Comparison of ENCODE assay signal across 10 cellular contexts in genomic region chr6:84728602-84729001, GRCh38. TPM values are rescaled to one million over a fixed set of nuclear protein-coding genes. Genes with fewer than 3 reads are reported as not detected.
A peak's percentile ranks its signal among the peaks of the same experiment; 100 is the strongest.
DNase-seq lines count a peak whose midpoint lies in the region; ATAC-seq, FAIRE-seq and TF ChIP-seq lines count a peak whose summit lies in the region.
"Had no signal": no experiment of that assay in that cellular context is flagged by ENCODE, and none has a peak within 500 bp of the region (broad histone marks: within the 10 kb centered on the region; RNA-seq: fewer than 3 reads in every experiment).

No MANE protein-coding gene starts in this region.

- no peaks in the 10 kb centered on the region for H3K4me1 ChIP-seq in HCT116 (ENCODE audit: control insufficient read depth in 1 of 2, insufficient read depth in 2 of 2, low read length in 2 of 2)
- H3K4me1 ChIP-seq: lower lobe of right lung had no signal

- CTCF ChIA-PET in BJ (lab: Yijun Ruan, JAX): interaction anchor here (0.6 to 1.8 kb wide), 3 partner anchors 17 to 131 kb away, joined by 3 to 5 read pairs (median 3); no protein-coding TSS in a partner anchor
- CTCF ChIA-PET in HCT116 (lab: Charles Lee): interaction anchor here (1.0 to 1.3 kb wide), 3 partner anchors 11 to 306 kb away, joined by 3 to 6 read pairs (median 3); no protein-coding TSS in a partner anchor

- peak; percentile 39 for TF ChIP-seq RAD21 in HCT116 (IDR thresholded peaks at IDR 0.05; ENCODE audit: low read depth)

- FAIRE-seq in RCC 7860 (lab: Jason Lieb, UNC): no peak

- no peak overlapping the region for H2AFZ ChIP-seq in HCT116 (ENCODE audit: low read depth, low read length, poor library complexity, severe bottlenecking)

- H3K27ac ChIP-seq in HCT116 (ENCODE audit: low read depth, low read length): no peak overlapping the region
- H3K27ac ChIP-seq: lower lobe of right lung had no signal

- no peaks in the 10 kb centered on the region for H4K20me1 ChIP-seq in HCT116 (ENCODE audit: insufficient read depth)

- H3K79me2 ChIP-seq in HCT116 (ENCODE audit: insufficient read depth, low read length): no peaks in the 10 kb centered on the region

- H3K4me3 ChIP-seq in BJ (ENCODE audit: low read depth, low read length): no peak overlapping the region
- no peak overlapping the region for H3K4me3 ChIP-seq in HCT116 (replicated peaks in 1 of 2; ENCODE audit: low read depth in 1 of 2, low read length in 2 of 2)
- H3K4me3 ChIP-seq: lower lobe of right lung had no signal

- H3K4me2 ChIP-seq in HCT116 (ENCODE audit: low read length): no peak overlapping the region

- H3K27me3 ChIP-seq in BJ (ENCODE audit: control insufficient read depth, insufficient read depth, low read length) (no peaks in the 10 kb centered on the region), HCT116 (ENCODE audit: insufficient read depth, low read length) (no peaks in the 10 kb centered on the region)

- TF ChIP-seq CTCF in BJ (IDR thresholded peaks at IDR 0.05; ENCODE audit: insufficient read depth, low read depth, low read length) (peak; percentile 46), HCT116 (IDR thresholded peaks at IDR 0.05 in 2 of 3, conservative IDR thresholded peaks at IDR 0.05 in 1 of 3; ENCODE audit: borderline replicate concordance in 1 of 3, insufficient read depth in 1 of 3, low read depth in 2 of 3, low read length in 2 of 3) (peak in 2 of 3 experiments; percentile 48 to 56; a peak in 5 of 6 replicates)

- H3K9me3 ChIP-seq in HCT116 (ENCODE audit: control insufficient read depth in 1 of 2, insufficient read depth in 1 of 2, low read depth in 1 of 2, low read length in 2 of 2): no peaks in the 10 kb centered on the region
- H3K9me3 ChIP-seq: lower lobe of right lung had no signal

- no peaks in the 10 kb centered on the region for H3K9me2 ChIP-seq in HCT116 (ENCODE audit: insufficient read depth)

- POLR2A ChIA-PET in BJ (lab: Charles Lee): no interaction called here
- POLR2A ChIA-PET in HCT116 (lab: Charles Lee): no interaction called here

- H3K9ac ChIP-seq in HCT116 (ENCODE audit: low read length): no peak overlapping the region

- DNase-seq in BJ (ENCODE audit: low read depth) (no peak), HCT116 (ENCODE audit: low read depth, low spot score) (peak; percentile 15), RCC 7860 (ENCODE audit: low spot score) (peak; percentile 9), foreskin melanocyte (peak; percentile 3), NCI-H446 treated with DMSO at 0.1 percent for 48 hours (lab: John Stamatoyannopoulos, UW) (no peak), epidermal melanocyte (ENCODE audit: insufficient read length, low spot score) (no peak)
- DNase-seq: activated T-cell treated with anti-CD3 and anti-CD28 coated beads, Interleukin-2, amount 50 U/mL, for 48 hours; lower lobe of right lung had no signal

- intact Hi-C loops in HCT116 (cut with micrococcal nuclease): no loop called here

- H3K36me3 ChIP-seq in BJ (ENCODE audit: control insufficient read depth, insufficient read depth, low read length) (peaks cover 2% of the 10 kb centered on the region; the same call in 1 of the 2 replicates), HCT116 (ENCODE audit: control insufficient read depth in 1 of 2, insufficient read depth in 2 of 2, low read length in 2 of 2) (no peaks in the 10 kb centered on the region)
- H3K36me3 ChIP-seq: lower lobe of right lung had no signal

- no peak for TF ChIP-seq POLR2A in HCT116 (IDR thresholded peaks at IDR 0.05; ENCODE audit: borderline replicate concordance, extremely low read depth, insufficient read depth, insufficient read length)

- BruUV-seq in HCT116 (replicated peaks; lab: Mats Ljungman, UMichigan): no TSS peak

- peak; percentile 72 for ATAC-seq in HCT116
- ATAC-seq in HG03521 (IDR thresholded peaks at IDR 0.05; ENCODE audit: unreplicated experiment): no peak
- no peak for ATAC-seq in GM19452 (IDR thresholded peaks at IDR 0.05; ENCODE audit: unreplicated experiment)
- ATAC-seq: lower lobe of right lung had no signal

- RAD21 ChIA-PET in HCT116 (lab: Charles Lee; ENCODE audit: low non-redundant PET in 1 of 2, low total read pairs in 2 of 2, uncharacterized antibody in 2 of 2, unreplicated experiment in 2 of 2): no interaction called here

TF ChIP-seq in HCT116, 20 proteins besides CTCF, POLR2A, EP300 and RAD21:
- 0 out of 2 replicates have a peak, but pooled peaks have one; percentile 17 for TF ChIP-seq SRF (IDR thresholded peaks at IDR 0.05; ENCODE audit: low read depth)
- no peak for TF ChIP-seq FOSL1 (IDR thresholded peaks at IDR 0.05; ENCODE audit: low read depth)
TF ChIP-seq in HCT116: peak in this region for 1.

RNA-seq across cellular contexts. Expression of gene TBX18, which starts 35.8 kb away (rescaled TPM):
- polyA plus RNA-seq in BJ (2011; rRNA removed): 28.6 and 34.5 TPM in 2 replicates
- 27.4 and 34.8 TPM in 2 replicates for polyA minus RNA-seq in BJ (2011; rRNA and poly(A)+ RNA removed)
- total RNA-seq in HCT116 (2021; ENCODE audit: unreplicated experiment): 14.4 TPM
- 9.0 and 10.0 TPM in 2 replicates for polyA plus RNA-seq in HCT116 (2012)

Comparison
In these comparisons a context has a peak if more than half of its experiments do, and no peak if none do; other contexts are left out.
1. DNase-seq: peak in HCT116 (single experiment), RCC 7860 (single experiment) and foreskin melanocyte (single experiment); none in BJ (single experiment), NCI-H446 treated with DMSO at 0.1 percent for 48 hours (single experiment) and epidermal melanocyte (single experiment).